In genomic region chr4:87006531-87007344, GRCh38 we compare ENCODE assay signal across 8 cellular contexts.
DNase-seq lines count a peak whose midpoint lies in the region; ATAC-seq and TF ChIP-seq lines count a peak whose summit lies in the region.

No MANE protein-coding gene starts in this region.

- H3K27ac Mint-ChIP-seq in CD8-positive, alpha-beta T cell = peak overlapping the region; percentile 96
- peak overlapping the region; percentile 97 for H3K27ac Mint-ChIP-seq in activated CD4-positive, alpha-beta memory T cell treated with anti-CD3 and anti-CD28 coated beads for 36 hours

- peak; percentile 83 to 95 (median 88) for DNase-seq in CD8-positive, alpha-beta T cell
- DNase-seq in NCI-H774 (lab: John Stamatoyannopoulos, UW) = peak; percentile 79
- peak; percentile 90 for DNase-seq in activated CD4-positive, alpha-beta memory T cell treated with anti-CD3 and anti-CD28 coated beads for 36 hours
- peak; percentile 97 for DNase-seq in lower lobe of right lung
- peak; percentile 70 to 76 (median 75) for DNase-seq in stimulated activated CD4-positive, alpha-beta T cell treated with anti-CD3 and anti-CD28 coated beads, TNF-alpha, amount 100 ng/mL, for 1 hour (ENCODE audit: low read depth in 3 of 3, low spot score in 1 of 3)

- peaks cover 52% of the 10 kb centered on the region for H3K4me1 Mint-ChIP-seq in CD8-positive, alpha-beta T cell (ENCODE audit: low read depth)
- peaks cover 46% of the 10 kb centered on the region for H3K4me1 Mint-ChIP-seq in activated CD4-positive, alpha-beta memory T cell treated with anti-CD3 and anti-CD28 coated beads for 36 hours (ENCODE audit: low read depth)

- H3K27ac ChIP-seq in CD8-positive, alpha-beta T cell (ENCODE audit: low read depth, low read length) = peak overlapping the region; percentile 83
- H3K27ac ChIP-seq in duodenal mucosa (ENCODE audit: low read depth, low read length) = peak overlapping the region; percentile 94
- H3K27ac ChIP-seq in lower lobe of right lung = peak overlapping the region; percentile 98

- peak overlapping the region; percentile 75 for H3K4me3 ChIP-seq in CD8-positive, alpha-beta T cell (ENCODE audit: low read depth, low read length)
- peak overlapping the region; percentile 98 for H3K4me3 ChIP-seq in duodenal mucosa (ENCODE audit: low read depth in 1 of 2, low read length in 2 of 2)
- H3K4me3 ChIP-seq in lower lobe of right lung = peak overlapping the region; percentile 80

- no peak for TF ChIP-seq CTCF in CD8-positive, alpha-beta T cell (IDR thresholded peaks at IDR 0.05)
- peak; percentile 38 for TF ChIP-seq CTCF in lower lobe of right lung (IDR thresholded peaks at IDR 0.05)

- no peaks in the 10 kb centered on the region for H3K27me3 ChIP-seq in CD8-positive, alpha-beta T cell (ENCODE audit: insufficient read depth, low read length)
- H3K27me3 ChIP-seq in duodenal mucosa (ENCODE audit: control insufficient read depth in 1 of 2, insufficient read depth in 2 of 2, low read length in 2 of 2) (no peaks in the 10 kb centered on the region), lower lobe of right lung (ENCODE audit: low read depth) (no peaks in the 10 kb centered on the region)

- no peaks in the 10 kb centered on the region for H3K9me3 Mint-ChIP-seq in CD8-positive, alpha-beta T cell
- H3K9me3 Mint-ChIP-seq in activated CD4-positive, alpha-beta memory T cell treated with anti-CD3 and anti-CD28 coated beads for 36 hours = no peaks in the 10 kb centered on the region

- no peaks in the 10 kb centered on the region for H3K27me3 Mint-ChIP-seq in CD8-positive, alpha-beta T cell (ENCODE audit: low read depth)
- H3K27me3 Mint-ChIP-seq in activated CD4-positive, alpha-beta memory T cell treated with anti-CD3 and anti-CD28 coated beads for 36 hours = no peaks in the 10 kb centered on the region

- peak; percentile 81 for ATAC-seq in CD8-positive, alpha-beta T cell
- ATAC-seq in GM19438 (IDR thresholded peaks at IDR 0.05; ENCODE audit: low read depth, unreplicated experiment) (peak; percentile 65), HG03571 (IDR thresholded peaks at IDR 0.05; ENCODE audit: unreplicated experiment) (peak; percentile 68), lower lobe of right lung (peak; percentile 97)

- CTCF ChIA-PET in CD8-positive, alpha-beta T cell (lab: Charles Lee) = interaction anchor here (0.7 to 3.9 kb wide), 7 partner anchors 50 to 388 kb away, joined by 3 to 39 read pairs (median 4); partner anchors contain the start of gene AFF1
- CTCF ChIA-PET in activated CD4-positive, alpha-beta memory T cell treated with anti-CD3 and anti-CD28 coated beads for 36 hours (lab: Charles Lee) = interaction anchor here (0.6 to 4.7 kb wide), 11 partner anchors 28 to 153 kb away, joined by 3 to 40 read pairs (median 4); partner anchors contain the start of gene AFF1

- H3K36me3 ChIP-seq in CD8-positive, alpha-beta T cell (ENCODE audit: insufficient read depth, low read length) = no peaks in the 10 kb centered on the region
- no peaks in the 10 kb centered on the region for H3K36me3 ChIP-seq in duodenal mucosa (ENCODE audit: control insufficient read depth in 1 of 2, insufficient read depth in 2 of 2, low read length in 2 of 2)
- H3K36me3 ChIP-seq in lower lobe of right lung = no peaks in the 10 kb centered on the region

- peaks cover 15% of the 10 kb centered on the region for H3K36me3 Mint-ChIP-seq in CD8-positive, alpha-beta T cell
- peaks cover 3% of the 10 kb centered on the region for H3K36me3 Mint-ChIP-seq in activated CD4-positive, alpha-beta memory T cell treated with anti-CD3 and anti-CD28 coated beads for 36 hours

- POLR2A ChIA-PET in CD8-positive, alpha-beta T cell (lab: Charles Lee) = interaction anchor here (0.6 to 6.2 kb wide), 15 partner anchors 8 to 460 kb away, joined by 3 to 148 read pairs (median 4); partner anchors contain the start of genes AFF1 and KLHL8
- POLR2A ChIA-PET in activated CD4-positive, alpha-beta memory T cell treated with anti-CD3 and anti-CD28 coated beads for 36 hours (lab: Charles Lee) = interaction anchor here (0.7 to 6.9 kb wide), 26 partner anchors 8 to 97 kb away, joined by 3 to 103 read pairs (median 4); partner anchors contain the start of gene AFF1

- intact Hi-C loops in CD8-positive, alpha-beta T cell (cut with DNase I, micrococcal nuclease) = loop anchor here (1.0 to 10.0 kb wide), 12 partner anchors 9 to 1448 kb away; partner anchors contain the start of genes KLHL8 (in 2 of the 2), NUDT9 (in 2 of the 2), HERC5 (in 1 of the 2) and HSD17B11 (in 1 of the 2)
- intact Hi-C loops in activated CD4-positive, alpha-beta memory T cell treated with anti-CD3 and anti-CD28 coated beads for 36 hours (cut with micrococcal nuclease) = loop anchor here (1.0 to 5.0 kb wide), 12 partner anchors 11 to 1376 kb away; partner anchors contain the start of gene KLHL8
- intact Hi-C loops in lower lobe of right lung (cut with DNase I) = no loop called here

- H3K4me1 ChIP-seq in CD8-positive, alpha-beta T cell (ENCODE audit: insufficient read depth, low read length) = peaks cover 42% of the 10 kb centered on the region
- H3K4me1 ChIP-seq in duodenal mucosa (ENCODE audit: control insufficient read depth in 1 of 2, insufficient read depth in 2 of 2, low read length in 2 of 2) (peaks cover 44 to 46% of the 10 kb centered on the region in 2 donors), lower lobe of right lung (peaks cover 54% of the 10 kb centered on the region)

- peak overlapping the region; percentile 91 for H3K4me3 Mint-ChIP-seq in CD8-positive, alpha-beta T cell
- peak overlapping the region; percentile 91 for H3K4me3 Mint-ChIP-seq in activated CD4-positive, alpha-beta memory T cell treated with anti-CD3 and anti-CD28 coated beads for 36 hours

- peak overlapping the region; percentile 75 to 97 for H3K9ac ChIP-seq in duodenal mucosa (ENCODE audit: low read depth in 1 of 2, low read length in 2 of 2)

- no peaks in the 10 kb centered on the region for H3K9me3 ChIP-seq in CD8-positive, alpha-beta T cell (ENCODE audit: low read length)
- H3K9me3 ChIP-seq in duodenal mucosa (ENCODE audit: control insufficient read depth in 1 of 2, low read length in 2 of 2) (no peaks in the 10 kb centered on the region), lower lobe of right lung (no peaks in the 10 kb centered on the region)

Comparison
In these comparisons a context has a peak if more than half of its experiments do, and no peak if none do; other contexts are left out.
1. Peak in every context shown above with its lines: DNase-seq, ATAC-seq, H3K4me3 ChIP-seq and H3K27ac ChIP-seq.